In genomic region chr7:12975387-12975786, GRCh38 we compare ENCODE assay signal across 27 cellular contexts.
"Had no signal": no experiment of that assay in that cellular context is flagged by ENCODE, and none has a peak within 500 bp of the region (broad histone marks: within the 10 kb centered on the region; RNA-seq: fewer than 3 reads in every experiment).

No MANE protein-coding gene starts in this region.

- FAIRE-seq: islet of Langerhans had no signal

- DNase-seq: hypothalamus; immature natural killer cell; kidney; lower lobe of right lung; mammary epithelial cell; mesenchymal stem cell; naive thymus-derived CD8-positive, alpha-beta T cell; nucleus accumbens; pancreas; posterior cingulate gyrus; retina; right cardiac atrium; sigmoid colon; small intestine; stimulated activated CD4-positive, alpha-beta T cell treated with anti-CD3 and anti-CD28 coated beads, Interleukin-15, amount 100 ng/mL, for 24 hours; stimulated activated CD4-positive, alpha-beta T cell treated with anti-CD3 and anti-CD28 coated beads, Interleukin-2, amount 100 ng/mL, for 24 hours; stimulated activated CD4-positive, alpha-beta T cell treated with anti-CD3 and anti-CD28 coated beads, Interleukin-4, amount 100 ng/mL, for 1 hour; stimulated activated naive B cell treated with anti-CD40 and anti-IgM and Interleukin-4, amounts not matched to agents 10 μg/mL and 1 μg/mL and 100 μg/mL, for 72 hours; stimulated activated naive CD8-positive, alpha-beta T cell treated with anti-CD3 and anti-CD28 coated beads, Interleukin-15, Interleukin-2, amounts not matched to agents 100 U/mL and 50 U/mL, for 24 hours; stomach; testis; thyroid gland; transverse colon; upper lobe of left lung had no signal

- ATAC-seq: lower lobe of right lung; naive thymus-derived CD8-positive, alpha-beta T cell; pancreas; stimulated activated naive B cell treated with anti-CD40 and anti-IgM and Interleukin-4, amounts not matched to agents 10 μg/mL and 1 μg/mL and 100 μg/mL, for 72 hours; stimulated activated naive CD8-positive, alpha-beta T cell treated with anti-CD3 and anti-CD28 coated beads, Interleukin-15, Interleukin-2, amounts not matched to agents 100 U/mL and 50 U/mL, for 24 hours had no signal

- H3K4me3 ChIP-seq: lower lobe of right lung, pancreas, prostate gland, sigmoid colon, stomach, testis, thyroid gland, transverse colon, upper lobe of left lung, vagina had no signal
